Comparison of ENCODE assay signal across 8 cellular contexts in the genomic region with DNA sequence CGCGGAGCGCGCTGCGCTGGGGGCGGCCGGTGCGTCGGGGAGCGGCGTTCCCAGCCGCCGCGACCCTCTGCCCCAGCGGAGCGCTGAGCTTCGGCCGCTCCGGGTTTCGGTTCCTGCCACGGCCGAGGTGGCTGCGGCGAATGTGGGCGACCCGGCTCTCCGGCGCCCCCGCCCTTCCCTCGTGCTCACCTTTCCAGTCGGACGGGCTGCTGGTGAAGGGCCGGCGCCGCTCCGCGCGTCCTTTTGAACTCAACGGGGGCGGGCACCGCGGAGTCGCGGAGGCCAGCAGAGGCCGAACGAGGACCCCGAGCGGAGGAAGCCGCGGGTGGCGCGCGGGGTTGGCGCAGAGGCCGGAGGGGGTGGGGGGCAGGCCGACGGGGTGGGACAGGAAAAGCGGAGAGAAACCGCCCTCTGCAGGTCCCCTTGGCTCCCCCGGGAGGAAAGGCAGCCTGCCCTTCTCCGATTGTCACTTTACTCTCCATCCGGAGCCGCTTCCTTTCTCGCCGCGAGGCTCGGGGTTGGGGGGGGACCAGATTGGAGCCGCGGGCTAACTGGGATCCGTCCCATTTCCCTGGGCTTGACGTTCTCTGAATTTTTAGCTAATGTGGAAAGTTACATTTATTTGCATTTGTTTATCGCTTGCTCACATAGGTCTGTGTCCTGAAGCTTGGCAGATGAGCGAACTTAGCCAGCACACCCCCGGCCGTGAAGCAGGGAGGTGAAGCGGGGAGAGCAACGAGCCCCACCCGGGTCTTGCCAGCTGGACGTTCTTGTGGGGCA. TPM values are rescaled to one million over a fixed set of nuclear protein-coding genes. Genes with fewer than 3 reads are reported as not detected.
DNase-seq lines count a peak whose midpoint lies in the region; ATAC-seq and TF ChIP-seq lines count a peak whose summit lies in the region.

A gene with protein sequence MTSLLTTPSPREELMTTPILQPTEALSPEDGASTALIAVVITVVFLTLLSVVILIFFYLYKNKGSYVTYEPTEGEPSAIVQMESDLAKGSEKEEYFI (minus strand): TSS at position 349 of the 780 bp plus-strand sequence. CDS start 1,137 bp downstream, outside the sequence.

- no peak within 1 kb of the TSS for H3K9ac ChIP-seq in muscle layer of colon (ENCODE audit: low read length)

- peak; percentile 48 for DNase-seq in DMS153 (lab: John Stamatoyannopoulos, UW)
- DNase-seq in DMS153 treated with DMSO at 0.1 percent for 48 hours (lab: John Stamatoyannopoulos, UW; ENCODE audit: unreplicated experiment): no peak
- peak; percentile 20 for DNase-seq in NCI-H226
- peak; percentile 52 for DNase-seq in activated CD8-positive, alpha-beta memory T cell treated with anti-CD3 and anti-CD28 coated beads, Interleukin-2, amount 50 U/mL, for 4 hours
- DNase-seq in epithelial cell of prostate (ENCODE audit: low read depth, low spot score): no peak
- peak; percentile 75 to 79 for DNase-seq in suprapubic skin (ENCODE audit: low spot score in 2 of 2)

- TF ChIP-seq POLR2A in suprapubic skin (IDR thresholded peaks at IDR 0.05): no peak

- H3K9me3 ChIP-seq in muscle layer of colon (ENCODE audit: low read length) (no peaks in the 10 kb centered on the region), suprapubic skin (no peaks in the 10 kb centered on the region)

- TF ChIP-seq EP300 in suprapubic skin (IDR thresholded peaks at IDR 0.05): no peak

- H3K4me1 ChIP-seq in muscle layer of colon (ENCODE audit: insufficient read depth, low read length): no peaks in the 10 kb centered on the region
- H3K4me1 ChIP-seq in suprapubic skin: peaks cover 18% of the 10 kb centered on the region

- H3K27me3 ChIP-seq in muscle layer of colon (ENCODE audit: control insufficient read depth in 1 of 2, insufficient read depth in 2 of 2, low read length in 2 of 2) (no peaks in the 10 kb centered on the region), suprapubic skin (no peaks in the 10 kb centered on the region)

- H3K36me3 ChIP-seq in muscle layer of colon (ENCODE audit: insufficient read depth, low read length) (no peaks in the 10 kb centered on the region), suprapubic skin (no peaks in the 10 kb centered on the region)

- H3K4me3 ChIP-seq in muscle layer of colon (ENCODE audit: low read depth in 1 of 2, low read length in 2 of 2): peak within 1 kb of the TSS; percentile 65 to 66
- peak within 1 kb of the TSS; percentile 90 for H3K4me3 ChIP-seq in suprapubic skin

- TF ChIP-seq CTCF in suprapubic skin (IDR thresholded peaks at IDR 0.05): no peak

- H3K27ac ChIP-seq in epithelial cell of prostate (peak within 1 kb of the TSS; percentile 96), muscle layer of colon (ENCODE audit: low read depth, low read length) (no peak within 1 kb of the TSS), suprapubic skin (peak within 1 kb of the TSS; percentile 89)

- peak; percentile 74 for ATAC-seq in HG02763 (IDR thresholded peaks at IDR 0.05; ENCODE audit: unreplicated experiment)

- WGBS in suprapubic skin: 1% methylated on average over 31 of the region's 79 CpGs

RNA-seq across cellular contexts. Expression of the gene that starts here (rescaled TPM):
- total RNA-seq in suprapubic skin: 10 to 100 TPM; 31.6 to 68.7 (median 46.8) TPM

Comparison
In these comparisons a context has a peak if more than half of its experiments do, and no peak if none do; other contexts are left out.
1. DNase-seq: peak in DMS153 (single experiment), NCI-H226 (single experiment), activated CD8-positive, alpha-beta memory T cell treated with anti-CD3 and anti-CD28 coated beads, Interleukin-2, amount 50 U/mL, for 4 hours (single experiment) and suprapubic skin (2 of 2); none in DMS153 treated with DMSO at 0.1 percent for 48 hours (single experiment) and epithelial cell of prostate (single experiment).